Comparison of ENCODE assay signal across 2 cellular contexts in genomic region chr11:2987881-2988280, GRCh38.
TF ChIP-seq lines count a peak whose summit lies in the region.

No MANE protein-coding gene starts in this region.

TF ChIP-seq in A549, 52 proteins besides CTCF, POLR2A, EP300 and RAD21:
- TF ChIP-seq ATOH8 (CRISPR knock-in tag; IDR thresholded peaks at IDR 0.05; ENCODE audit: low read depth) (no peak), EHMT2 (IDR thresholded peaks at IDR 0.05; ENCODE audit: low read depth) (no peak), USF2 (IDR thresholded peaks at IDR 0.05) (no peak), KDM5A (IDR thresholded peaks at IDR 0.05) (no peak), ZNF302 (CRISPR knock-in tag; IDR thresholded peaks at IDR 0.05) (no peak), FOSL2 (IDR thresholded peaks at IDR 0.05) (no peak), FOSL2 (CRISPR knock-in tag; IDR thresholded peaks at IDR 0.05) (no peak), CBX2 (IDR thresholded peaks at IDR 0.05; ENCODE audit: borderline replicate concordance, low read depth) (no peak), HES2 (IDR thresholded peaks at IDR 0.05) (no peak), ZC3H11A (IDR thresholded peaks at IDR 0.05) (no peak), ZFP36 (IDR thresholded peaks at IDR 0.05; ENCODE audit: borderline replicate concordance, partially characterized antibody) (no peak), ESRRA (IDR thresholded peaks at IDR 0.05; ENCODE audit: borderline replicate concordance, low read length) (no peak), ELK1 (IDR thresholded peaks at IDR 0.05; ENCODE audit: low read depth, low read length) (no peak), BCL3 (IDR thresholded peaks at IDR 0.05) (no peak), CBX8 (IDR thresholded peaks at IDR 0.05) (no peak), MAZ (IDR thresholded peaks at IDR 0.05; ENCODE audit: borderline replicate concordance, low read depth, low read length) (no peak), PBX3 (IDR thresholded peaks at IDR 0.05) (no peak), JUNB (IDR thresholded peaks at IDR 0.05) (no peak)

TF ChIP-seq in K562, 482 proteins besides CTCF, POLR2A, EP300 and RAD21:
- TF ChIP-seq TRIM24 (IDR thresholded peaks at IDR 0.05): no peak
- no peak for TF ChIP-seq CSDE1 (IDR thresholded peaks at IDR 0.05)
- TF ChIP-seq RB1 (IDR thresholded peaks at IDR 0.05; ENCODE audit: low read depth): no peak
- TF ChIP-seq KLF10 (CRISPR knock-in tag; IDR thresholded peaks at IDR 0.05): no peak
- TF ChIP-seq PHB (CRISPR knock-in tag; IDR thresholded peaks at IDR 0.05): no peak
- TF ChIP-seq CHD1 (IDR thresholded peaks at IDR 0.05; ENCODE audit: low read length): no peak
- TF ChIP-seq ZNF609 (CRISPR knock-in tag; IDR thresholded peaks at IDR 0.05; ENCODE audit: borderline replicate concordance): no peak
- TF ChIP-seq MAFF (IDR thresholded peaks at IDR 0.05; ENCODE audit: low read length): no peak
- no peak for TF ChIP-seq CHCHD3 (CRISPR knock-in tag; IDR thresholded peaks at IDR 0.05)
- TF ChIP-seq NR2C2 (CRISPR knock-in tag; IDR thresholded peaks at IDR 0.05): no peak
- no peak for TF ChIP-seq NR2C2 (tag; IDR thresholded peaks at IDR 0.05)
- TF ChIP-seq MITF (IDR thresholded peaks at IDR 0.05): no peak
- no peak for TF ChIP-seq TFAP4 (CRISPR knock-in tag; IDR thresholded peaks at IDR 0.05; ENCODE audit: borderline replicate concordance)
- no peak for TF ChIP-seq SOX6 (IDR thresholded peaks at IDR 0.05)
- TF ChIP-seq HSF4 (CRISPR knock-in tag; IDR thresholded peaks at IDR 0.05; ENCODE audit: borderline replicate concordance): no peak
